In genomic region chr18:41395695-41396094, GRCh38 we compare ENCODE assay signal across 16 cellular contexts.
A peak's percentile ranks its signal among the peaks of the same experiment; 100 is the strongest.
DNase-seq lines count a peak whose midpoint lies in the region; ATAC-seq and TF ChIP-seq lines count a peak whose summit lies in the region.
"Had no signal": no experiment of that assay in that cellular context is flagged by ENCODE, and none has a peak within 500 bp of the region (broad histone marks: within the 10 kb centered on the region; RNA-seq: fewer than 3 reads in every experiment).

No MANE protein-coding gene starts in this region.

- H3K27ac Mint-ChIP-seq in activated naive CD8-positive, alpha-beta T cell treated with anti-CD3 and anti-CD28 coated beads, Interleukin-2, amount 50 U/mL, for 24 hours, result no peak overlapping the region
- H3K27ac Mint-ChIP-seq: activated naive CD4-positive, alpha-beta T cell treated with anti-CD3 and anti-CD28 coated beads, Interleukin-2, amount 10 ng/mL, durations not matched to agents 7 days and 5 days; B cell had no signal

- no peaks in the 10 kb centered on the region for H3K9me3 Mint-ChIP-seq in activated naive CD8-positive, alpha-beta T cell treated with anti-CD3 and anti-CD28 coated beads, Interleukin-2, amount 50 U/mL, for 24 hours

- H3K4me2 ChIP-seq in hepatocyte, result no peak overlapping the region

- DNase-seq in Jurkat, Clone E6-1 (ENCODE audit: low read depth, low spot score), result peak; percentile 9
- DNase-seq in SK-MEL-5 (ENCODE audit: low read depth, low spot score) (peak; percentile 14), hepatocyte (ENCODE audit: low spot score) (peak; percentile 41), cardiac septum (ENCODE audit: low spot score) (no peak), substantia nigra (lab: John Stamatoyannopoulos, UW) (no peak)
- DNase-seq in stimulated activated CD4-positive, alpha-beta T cell treated with anti-CD3 and anti-CD28 coated beads, Interleukin-12 subunit alpha, Interleukin-12 subunit beta, amount 100 ng/mL, for 4 hours, result no peak
- no peak for DNase-seq in activated naive CD8-positive, alpha-beta T cell treated with anti-CD3 and anti-CD28 coated beads, Interleukin-2, amount 50 U/mL, for 24 hours
- DNase-seq: activated CD8-positive, alpha-beta memory T cell treated with anti-CD3 and anti-CD28 coated beads, Interleukin-2, amount 50 U/mL, for 4 hours; activated naive CD4-positive, alpha-beta T cell treated with anti-CD3 and anti-CD28 coated beads, Interleukin-2, amount 10 ng/mL, durations not matched to agents 7 days and 5 days; central memory CD4-positive, alpha-beta T cell; NCI-H524; RPMI8226; testis had no signal

- no peaks in the 10 kb centered on the region for H3K27me3 Mint-ChIP-seq in activated naive CD8-positive, alpha-beta T cell treated with anti-CD3 and anti-CD28 coated beads, Interleukin-2, amount 50 U/mL, for 24 hours
- H3K27me3 Mint-ChIP-seq: activated naive CD4-positive, alpha-beta T cell treated with anti-CD3 and anti-CD28 coated beads, Interleukin-2, amount 10 ng/mL, durations not matched to agents 7 days and 5 days; B cell had no signal

- H4K20me1 ChIP-seq in hepatocyte (ENCODE audit: insufficient read depth, poor library complexity, severe bottlenecking), result no peaks in the 10 kb centered on the region

- no peak overlapping the region for H3K4me3 Mint-ChIP-seq in activated naive CD8-positive, alpha-beta T cell treated with anti-CD3 and anti-CD28 coated beads, Interleukin-2, amount 50 U/mL, for 24 hours
- H3K4me3 Mint-ChIP-seq: activated naive CD4-positive, alpha-beta T cell treated with anti-CD3 and anti-CD28 coated beads, Interleukin-2, amount 10 ng/mL, durations not matched to agents 7 days and 5 days; B cell had no signal

- H3K4me3 ChIP-seq in Jurkat, Clone E6-1 (ENCODE audit: low read length), result no peak overlapping the region
- no peak overlapping the region for H3K4me3 ChIP-seq in hepatocyte
- H3K4me3 ChIP-seq: testis had no signal

- H3K9me3 ChIP-seq in hepatocyte (ENCODE audit: low read depth), result no peaks in the 10 kb centered on the region
- H3K9me3 ChIP-seq: testis had no signal

- no peaks in the 10 kb centered on the region for H3K36me3 Mint-ChIP-seq in activated naive CD8-positive, alpha-beta T cell treated with anti-CD3 and anti-CD28 coated beads, Interleukin-2, amount 50 U/mL, for 24 hours (ENCODE audit: low read depth)
- H3K36me3 Mint-ChIP-seq: activated naive CD4-positive, alpha-beta T cell treated with anti-CD3 and anti-CD28 coated beads, Interleukin-2, amount 10 ng/mL, durations not matched to agents 7 days and 5 days had no signal

- no peak for ATAC-seq in activated naive CD8-positive, alpha-beta T cell treated with anti-CD3 and anti-CD28 coated beads, Interleukin-2, amount 50 U/mL, for 24 hours
- ATAC-seq: activated CD4-positive, CD25-positive, alpha-beta regulatory T cell treated with anti-CD3 and anti-CD28 coated beads, Interleukin-2, amount 50 U/mL, for 24 hours had no signal

- in situ Hi-C loops in SK-MEL-5 (cut with HindIII; ENCODE audit: low pct_unique_long_range_greater_than_20kb, low sequenced_read_pairs), result no loop called here

- H3K4me1 ChIP-seq in hepatocyte (ENCODE audit: insufficient read depth), result peaks cover 18% of the 10 kb centered on the region
- H3K4me1 ChIP-seq: testis had no signal

- no peaks in the 10 kb centered on the region for H3K36me3 ChIP-seq in hepatocyte (replicated peaks; ENCODE audit: insufficient read depth, low read depth)

- no peaks in the 10 kb centered on the region for H3K79me2 ChIP-seq in hepatocyte

- 77% methylated on average over 1 of the region's 1 CpG for WGBS in hepatocyte (ENCODE audit: low lambda C conversion rate, missing lambda C conversion rate)

- H3K9me2 ChIP-seq in hepatocyte (replicated peaks; ENCODE audit: insufficient read depth), result no peaks in the 10 kb centered on the region

- TF ChIP-seq CTCF in C4-2B (conservative IDR thresholded peaks at IDR 0.05) (peak; percentile 29), hepatocyte (IDR thresholded peaks at IDR 0.05; ENCODE audit: poor library complexity) (peak; percentile 29)

- H3K4me1 Mint-ChIP-seq in activated naive CD8-positive, alpha-beta T cell treated with anti-CD3 and anti-CD28 coated beads, Interleukin-2, amount 50 U/mL, for 24 hours, result no peaks in the 10 kb centered on the region
- H3K4me1 Mint-ChIP-seq: activated naive CD4-positive, alpha-beta T cell treated with anti-CD3 and anti-CD28 coated beads, Interleukin-2, amount 10 ng/mL, durations not matched to agents 7 days and 5 days; B cell had no signal

- no peaks in the 10 kb centered on the region for H3K27me3 ChIP-seq in hepatocyte
- H3K27me3 ChIP-seq: testis had no signal

- H2AFZ ChIP-seq in hepatocyte, result no peak overlapping the region

- intact Hi-C loops in cardiac septum (cut with DNase I), result no loop called here

- H3K27ac ChIP-seq in C4-2B (no peak overlapping the region), hepatocyte (peak overlapping the region; percentile 86), substantia nigra (ENCODE audit: low read depth, low read length, poor library complexity, severe bottlenecking) (no peak overlapping the region)
- H3K27ac ChIP-seq: testis had no signal

Comparison
In these comparisons a context has a peak if more than half of its experiments do, and no peak if none do; other contexts are left out.
1. DNase-seq: peak in Jurkat, Clone E6-1 (single experiment), SK-MEL-5 (single experiment) and hepatocyte (single experiment); none in stimulated activated CD4-positive, alpha-beta T cell treated with anti-CD3 and anti-CD28 coated beads, Interleukin-12 subunit alpha, Interleukin-12 subunit beta, amount 100 ng/mL, for 4 hours (single experiment), cardiac septum (single experiment), substantia nigra (0 of 49) and activated naive CD8-positive, alpha-beta T cell treated with anti-CD3 and anti-CD28 coated beads, Interleukin-2, amount 50 U/mL, for 24 hours (single experiment).